Comparison of ENCODE assay signal across 8 cellular contexts in the genomic region with DNA sequence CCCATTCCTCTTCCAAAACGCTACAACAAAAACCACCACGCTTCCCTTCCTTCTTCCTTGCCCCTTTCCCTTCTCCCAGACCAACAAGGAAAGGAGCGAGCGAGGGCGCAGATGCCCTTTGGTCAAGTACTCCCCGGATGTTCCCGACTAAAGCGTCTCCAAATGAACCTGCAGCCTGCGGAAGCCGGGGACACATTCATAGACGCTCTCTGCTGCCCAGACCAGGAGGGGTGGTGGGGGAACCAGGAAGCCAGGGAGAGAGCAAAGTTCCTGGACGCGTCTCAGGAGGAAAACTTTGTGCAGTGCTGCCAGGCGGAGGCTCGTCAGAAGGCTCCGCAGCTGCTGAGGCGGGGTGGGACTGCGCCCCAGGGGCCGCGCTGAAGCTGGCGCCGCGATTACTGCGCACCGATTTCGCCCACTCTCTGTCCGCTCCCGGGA. TPM values are rescaled to one million over a fixed set of nuclear protein-coding genes. Genes with fewer than 3 reads are reported as not detected.
A peak's percentile ranks its signal among the peaks of the same experiment; 100 is the strongest.
DNase-seq lines count a peak whose midpoint lies in the region; ATAC-seq and TF ChIP-seq lines count a peak whose summit lies in the region.

No MANE protein-coding gene starts in this region.

- H2BK120ac ChIP-seq in mesendoderm (ENCODE audit: low read depth, low read length) = no peak overlapping the region

- no peak overlapping the region for H4K5ac ChIP-seq in mesendoderm (ENCODE audit: low read length)

- H3K27me3 ChIP-seq in ectodermal cell (ENCODE audit: control insufficient read depth, insufficient read depth, low read length, poor library complexity, severe bottlenecking) (peaks cover 56% of the 10 kb centered on the region), mesendoderm (ENCODE audit: insufficient read depth, low read length, poor library complexity) (peaks cover 2% of the 10 kb centered on the region), vagina (no peaks in the 10 kb centered on the region)

- H2BK15ac ChIP-seq in mesendoderm (replicated peaks; ENCODE audit: low read depth) = no peak overlapping the region

- H3K4me1 ChIP-seq in ectodermal cell (ENCODE audit: control insufficient read depth, insufficient read depth, low read length) (no peaks in the 10 kb centered on the region), mesendoderm (ENCODE audit: control insufficient read depth, low read depth, low read length) (no peaks in the 10 kb centered on the region), vagina (peaks cover 8% of the 10 kb centered on the region)

- H2AK5ac ChIP-seq in mesendoderm (ENCODE audit: low read length) = no peak overlapping the region

- WGBS in ectodermal cell, 2 experiments = 0% methylated on average over 28 of the region's 28 CpGs
- no CpG with 5 or more reads among the region's 28 CpGs for WGBS in mesendoderm (ENCODE audit: extremely low coverage, insufficient coverage, low lambda C conversion rate)

- DNase-seq in HEK293T (ENCODE audit: extremely low spot score) = peak; percentile 42
- DNase-seq in NCI-H526 (lab: John Stamatoyannopoulos, UW) = peak; percentile 41 to 72
- peak; percentile 64 for DNase-seq in mesendoderm
- DNase-seq in vagina (ENCODE audit: extremely low spot score in 2 of 2) = no peak
- no peak for DNase-seq in putamen (ENCODE audit: low spot score)
- DNase-seq in occipital lobe (lab: John Stamatoyannopoulos, UW) = no peak

- H3K18ac ChIP-seq in mesendoderm (ENCODE audit: low read length) = no peak overlapping the region

- peak overlapping the region; percentile 99 for H3K4me2 ChIP-seq in mesendoderm (ENCODE audit: low read length)

- H3K27ac ChIP-seq in ectodermal cell (ENCODE audit: insufficient read depth, low read depth, low read length, poor library complexity, severe bottlenecking) (no peak overlapping the region), mesendoderm (ENCODE audit: low read depth, low read length) (no peak overlapping the region), vagina (peak overlapping the region; percentile 54)

- no peak overlapping the region for H3K4ac ChIP-seq in mesendoderm (ENCODE audit: low read depth, low read length)

- H3K36me3 ChIP-seq in ectodermal cell (ENCODE audit: control insufficient read depth, insufficient read depth, low read length) (no peaks in the 10 kb centered on the region), mesendoderm (ENCODE audit: control insufficient read depth, insufficient read depth, low read length) (no peaks in the 10 kb centered on the region), vagina (no peaks in the 10 kb centered on the region)

- H3K79me1 ChIP-seq in mesendoderm (ENCODE audit: low read length) = no peaks in the 10 kb centered on the region

- no peak overlapping the region for H2BK5ac ChIP-seq in mesendoderm (ENCODE audit: low read length)

- peak overlapping the region; percentile 81 for H3K56ac ChIP-seq in mesendoderm (ENCODE audit: low read length)

- H3K79me2 ChIP-seq in mesendoderm (ENCODE audit: control insufficient read depth, insufficient read depth, low read length) = no peaks in the 10 kb centered on the region

- no peak overlapping the region for H4K8ac ChIP-seq in mesendoderm (ENCODE audit: low read depth, low read length)

- H3K4me3 ChIP-seq in ectodermal cell (ENCODE audit: insufficient read depth, low read depth, low read length) (peak overlapping the region; percentile 67), mesendoderm (ENCODE audit: low read length) (peak overlapping the region; percentile 66), vagina (peak overlapping the region; percentile 43 to 56)

- POLR2A ChIA-PET in HEK293T (lab: Yijun Ruan, JAX) = interaction anchor here (0.6 to 1.4 kb wide), 3 partner anchors 115 to 644 kb away, joined by 3 to 5 read pairs (median 3); no protein-coding TSS in a partner anchor

- no peak for TF ChIP-seq POLR2A in vagina (IDR thresholded peaks at IDR 0.05)

- intact Hi-C loops in vagina (cut with DNase I) = no loop called here

- ATAC-seq in GM18498 (IDR thresholded peaks at IDR 0.05; ENCODE audit: unreplicated experiment) = peak; percentile 48

- H3K9ac ChIP-seq in mesendoderm (ENCODE audit: low read length) = peak overlapping the region; percentile 41

- no peaks in the 10 kb centered on the region for H3K9me3 ChIP-seq in ectodermal cell (ENCODE audit: control insufficient read depth, low read length)
- H3K9me3 ChIP-seq in vagina = no peaks in the 10 kb centered on the region

- no peak overlapping the region for H3K23ac ChIP-seq in mesendoderm (ENCODE audit: low read length)

- CTCF ChIA-PET in HEK293T (lab: Yijun Ruan, JAX) = interaction anchor here (1.0 to 2.9 kb wide), 5 partner anchors 15 to 148 kb away, joined by 3 to 13 read pairs (median 3); no protein-coding TSS in a partner anchor

- TF ChIP-seq CTCF in vagina (IDR thresholded peaks at IDR 0.05) = no peak

TF ChIP-seq in HEK293T, 16 proteins besides CTCF, POLR2A, EP300 and RAD21:
- no peak for TF ChIP-seq L3MBTL2 (conservative IDR thresholded peaks at IDR 0.05)
- no peak for TF ChIP-seq HDGF (IDR thresholded peaks at IDR 0.05; ENCODE audit: borderline replicate concordance)
- TF ChIP-seq ELF4 (IDR thresholded peaks at IDR 0.05) = no peak
- TF ChIP-seq SP1 (IDR thresholded peaks at IDR 0.05) = no peak
- TF ChIP-seq BHLHE40 (IDR thresholded peaks at IDR 0.05; ENCODE audit: borderline replicate concordance) = no peak
- TF ChIP-seq, protein P1, sequence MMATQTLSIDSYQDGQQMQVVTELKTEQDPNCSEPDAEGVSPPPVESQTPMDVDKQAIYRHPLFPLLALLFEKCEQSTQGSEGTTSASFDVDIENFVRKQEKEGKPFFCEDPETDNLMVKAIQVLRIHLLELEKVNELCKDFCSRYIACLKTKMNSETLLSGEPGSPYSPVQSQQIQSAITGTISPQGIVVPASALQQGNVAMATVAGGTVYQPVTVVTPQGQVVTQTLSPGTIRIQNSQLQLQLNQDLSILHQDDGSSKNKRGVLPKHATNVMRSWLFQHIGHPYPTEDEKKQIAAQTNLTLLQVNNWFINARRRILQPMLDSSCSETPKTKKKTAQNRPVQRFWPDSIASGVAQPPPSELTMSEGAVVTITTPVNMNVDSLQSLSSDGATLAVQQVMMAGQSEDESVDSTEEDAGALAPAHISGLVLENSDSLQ (IDR thresholded peaks at IDR 0.05) = no peak
- no peak for TF ChIP-seq TARDBP (IDR thresholded peaks at IDR 0.05)
- TF ChIP-seq SUZ12 (IDR thresholded peaks at IDR 0.05) = no peak
- no peak for TF ChIP-seq FOXK2 (IDR thresholded peaks at IDR 0.05)
- no peak for TF ChIP-seq CTBP1 (IDR thresholded peaks at IDR 0.05; ENCODE audit: borderline replicate concordance)
- no peak for TF ChIP-seq NFRKB (IDR thresholded peaks at IDR 0.05)
- no peak for TF ChIP-seq FOXM1 (IDR thresholded peaks at IDR 0.05; ENCODE audit: borderline replicate concordance)
- no peak for TF ChIP-seq ARNT (IDR thresholded peaks at IDR 0.05)
- TF ChIP-seq FOXA1 (IDR thresholded peaks at IDR 0.05) = no peak
- no peak for TF ChIP-seq LEF1 (IDR thresholded peaks at IDR 0.05; ENCODE audit: borderline replicate concordance)
- TF ChIP-seq ZNF384 (IDR thresholded peaks at IDR 0.05) = no peak

RNA-seq across cellular contexts. Expression of a gene that starts 0.8 kb away (rescaled TPM):
- polyA plus RNA-seq in ectodermal cell (2013, experiment 1 of 4) = 2.2 TPM
- 1.5 TPM for polyA plus RNA-seq in ectodermal cell (2013, experiment 2 of 4)
- polyA plus RNA-seq in ectodermal cell (2013, experiment 3 of 4) = 2.4 TPM
- polyA plus RNA-seq in ectodermal cell (2013, experiment 4 of 4) = 3.0 TPM
- 1.5 TPM for polyA plus RNA-seq in mesendoderm (2013, experiment 1 of 2)
- polyA plus RNA-seq in mesendoderm (2013, experiment 2 of 2) = 1.5 TPM
- total RNA-seq in vagina (2.2 TPM), occipital lobe (4.4 TPM)

Comparison
In these comparisons a context has a peak if more than half of its experiments do, and no peak if none do; other contexts are left out.
1. DNase-seq: peak in HEK293T (single experiment), NCI-H526 (2 of 2) and mesendoderm (single experiment); none in vagina (0 of 2), putamen (single experiment) and occipital lobe (single experiment).
2. Peak in every context shown above with its lines, with median percentiles within 50 percentile points of each other: H3K4me3 ChIP-seq.